Comparison of ENCODE assay signal across 16 cellular contexts in genomic region chr21:32185103-32185502, GRCh38.
DNase-seq lines count a peak whose midpoint lies in the region; ATAC-seq and TF ChIP-seq lines count a peak whose summit lies in the region.
"Had no signal": no experiment of that assay in that cellular context is flagged by ENCODE, and none has a peak within 500 bp of the region (broad histone marks: within the 10 kb centered on the region; RNA-seq: fewer than 3 reads in every experiment).

No MANE protein-coding gene starts in this region.

- H3K4me1 ChIP-seq in vagina = no peaks in the 10 kb centered on the region
- H3K4me1 ChIP-seq: BLaER1 treated with 17β-estradiol and CSF1 and Interleukin-3, amounts not matched to agents 10 nM and 100 nM had no signal

- H3K9me3 ChIP-seq in vagina = no peaks in the 10 kb centered on the region
- H3K9me3 ChIP-seq: BLaER1 treated with 17β-estradiol and CSF1 and Interleukin-3, amounts not matched to agents 10 nM and 100 nM had no signal

- no peak overlapping the region for H3K27ac ChIP-seq in vagina
- H3K27ac ChIP-seq: BLaER1 treated with 17β-estradiol and CSF1 and Interleukin-3, amounts not matched to agents 10 nM and 100 nM; GM23248 had no signal

- intact Hi-C loops in vagina (cut with DNase I) = no loop called here

- DNase-seq in WTC11 (ENCODE audit: low spot score) (no peak), ecto neural progenitor cell (ENCODE audit: low spot score) (peak; percentile 8), nephron progenitor cell (no peak), vagina (ENCODE audit: extremely low spot score in 2 of 2) (peak; percentile 65 to 67), SHP77 (lab: John Stamatoyannopoulos, UW) (no peak)
- no peak for DNase-seq in activated naive CD4-positive, alpha-beta T cell treated with Interleukin-2 at 50 U/mL for 16 hours
- no peak for DNase-seq in activated CD8-positive, alpha-beta memory T cell treated with anti-CD3 and anti-CD28 coated beads for 24 hours
- DNase-seq: Calu3; CD8-positive, alpha-beta T cell; DND-41; EL; GM23248; HCEC 1CT had no signal

- POLR2A ChIA-PET in WTC11 (lab: Charles Lee) = no interaction called here

- H3K36me3 ChIP-seq in vagina = no peaks in the 10 kb centered on the region
- H3K36me3 ChIP-seq: BLaER1 treated with 17β-estradiol and CSF1 and Interleukin-3, amounts not matched to agents 10 nM and 100 nM had no signal

- TF ChIP-seq CTCF in WTC11 (IDR thresholded peaks at IDR 0.05) (no peak), nephron progenitor cell (IDR thresholded peaks at IDR 0.05) (no peak), vagina (IDR thresholded peaks at IDR 0.05) (no peak)

- H3K27ac Mint-ChIP-seq in WTC11 (no peak overlapping the region), nephron progenitor cell (peak overlapping the region; percentile 17)
- H3K27ac Mint-ChIP-seq: B cell; CD8-positive, alpha-beta T cell had no signal

- CTCF ChIA-PET in WTC11 (lab: Charles Lee) = no interaction called here

- H3K36me3 Mint-ChIP-seq in WTC11 (no peaks in the 10 kb centered on the region), nephron progenitor cell (ENCODE audit: low read depth) (no peaks in the 10 kb centered on the region)
- H3K36me3 Mint-ChIP-seq: CD8-positive, alpha-beta T cell had no signal

- H3K27me3 Mint-ChIP-seq in WTC11 (ENCODE audit: low read depth) (no peaks in the 10 kb centered on the region; the same call in 1 of the 2 replicates), nephron progenitor cell (ENCODE audit: low read depth, poor library complexity) (peaks cover 12% of the 10 kb centered on the region)

- H3K4me1 Mint-ChIP-seq in WTC11 (peaks cover 14% of the 10 kb centered on the region), nephron progenitor cell (peaks cover 42% of the 10 kb centered on the region)
- H3K4me1 Mint-ChIP-seq: B cell had no signal

- no peak for TF ChIP-seq POLR2A in vagina (IDR thresholded peaks at IDR 0.05)

- H3K27me3 ChIP-seq in vagina = no peaks in the 10 kb centered on the region
- H3K27me3 ChIP-seq: BLaER1 treated with 17β-estradiol and CSF1 and Interleukin-3, amounts not matched to agents 10 nM and 100 nM had no signal

- H3K4me3 ChIP-seq in vagina = no peak overlapping the region
- H3K4me3 ChIP-seq: BLaER1 treated with 17β-estradiol and CSF1 and Interleukin-3, amounts not matched to agents 10 nM and 100 nM; GM12878; GM23248 had no signal

- peaks cover 9% of the 10 kb centered on the region for H3K9me3 Mint-ChIP-seq in WTC11
- H3K9me3 Mint-ChIP-seq in nephron progenitor cell = peaks cover 10% of the 10 kb centered on the region
- H3K9me3 Mint-ChIP-seq: CD8-positive, alpha-beta T cell had no signal

- no peak for ATAC-seq in WTC11
- ATAC-seq: CD8-positive, alpha-beta T cell; GM12878 had no signal

- H3K4me3 Mint-ChIP-seq in WTC11 (no peak overlapping the region), nephron progenitor cell (no peak overlapping the region)
- H3K4me3 Mint-ChIP-seq: B cell; CD8-positive, alpha-beta T cell had no signal

TF ChIP-seq in WTC11, 78 proteins besides CTCF, POLR2A, EP300 and RAD21:
- no peak for TF ChIP-seq SMAD3 (CRISPR knock-in tag; IDR thresholded peaks at IDR 0.05; ENCODE audit: borderline replicate concordance)
- TF ChIP-seq ZNF138 (CRISPR knock-in tag; conservative IDR thresholded peaks at IDR 0.05) = no peak
- TF ChIP-seq, protein P1, sequence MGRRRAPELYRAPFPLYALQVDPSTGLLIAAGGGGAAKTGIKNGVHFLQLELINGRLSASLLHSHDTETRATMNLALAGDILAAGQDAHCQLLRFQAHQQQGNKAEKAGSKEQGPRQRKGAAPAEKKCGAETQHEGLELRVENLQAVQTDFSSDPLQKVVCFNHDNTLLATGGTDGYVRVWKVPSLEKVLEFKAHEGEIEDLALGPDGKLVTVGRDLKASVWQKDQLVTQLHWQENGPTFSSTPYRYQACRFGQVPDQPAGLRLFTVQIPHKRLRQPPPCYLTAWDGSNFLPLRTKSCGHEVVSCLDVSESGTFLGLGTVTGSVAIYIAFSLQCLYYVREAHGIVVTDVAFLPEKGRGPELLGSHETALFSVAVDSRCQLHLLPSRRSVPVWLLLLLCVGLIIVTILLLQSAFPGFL (CRISPR knock-in tag; IDR thresholded peaks at IDR 0.05; ENCODE audit: borderline replicate concordance) = no peak
- TF ChIP-seq ZBTB21 (CRISPR knock-in tag; IDR thresholded peaks at IDR 0.05; ENCODE audit: borderline replicate concordance) = no peak
- TF ChIP-seq ZNF263 (CRISPR knock-in tag; IDR thresholded peaks at IDR 0.05; ENCODE audit: low read depth) = peak; percentile 51; the same call in 1 of the 2 replicates
- TF ChIP-seq NFE2L1 (CRISPR knock-in tag; IDR thresholded peaks at IDR 0.05) = no peak
- TF ChIP-seq GABPB1 (CRISPR knock-in tag; IDR thresholded peaks at IDR 0.05) = no peak
- no peak for TF ChIP-seq ZNF396 (CRISPR knock-in tag; IDR thresholded peaks at IDR 0.05; ENCODE audit: borderline replicate concordance)
- no peak for TF ChIP-seq GRHL2 (CRISPR knock-in tag; IDR thresholded peaks at IDR 0.05; ENCODE audit: insufficient replicate concordance, severe bottlenecking)

Comparison
In these comparisons a context has a peak if more than half of its experiments do, and no peak if none do; other contexts are left out.
1. DNase-seq: peak in ecto neural progenitor cell (single experiment) and vagina (2 of 2); none in WTC11 (single experiment), nephron progenitor cell (single experiment), SHP77 (0 of 2), activated naive CD4-positive, alpha-beta T cell treated with Interleukin-2 at 50 U/mL for 16 hours (single experiment) and activated CD8-positive, alpha-beta memory T cell treated with anti-CD3 and anti-CD28 coated beads for 24 hours (single experiment).